12 cellular contexts compared by ENCODE assay signal in the genomic region with DNA sequence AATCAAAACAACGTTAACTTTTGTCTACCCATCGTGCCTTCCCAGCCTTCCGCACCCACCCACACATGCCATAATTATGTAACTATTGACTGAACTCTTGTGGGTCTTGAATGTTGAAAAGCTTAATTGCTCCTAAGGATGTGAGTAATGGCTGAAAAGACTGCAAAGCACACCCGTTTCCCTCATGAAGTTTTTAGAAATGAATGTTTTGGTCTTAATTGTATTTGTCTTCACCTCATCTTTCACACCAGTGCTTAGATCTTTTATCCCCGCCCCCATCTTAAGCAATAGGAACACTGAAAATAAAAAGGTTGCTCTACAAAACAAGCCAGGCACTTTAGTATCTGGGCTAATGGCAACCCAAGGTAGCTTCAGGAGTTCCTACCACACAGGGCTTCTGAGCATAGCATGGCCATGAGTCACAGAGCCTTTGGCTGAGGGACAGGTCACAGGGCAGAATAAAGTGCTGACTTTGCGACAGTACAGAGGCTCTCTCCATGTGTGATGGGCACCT.
DNase-seq lines count a peak whose midpoint lies in the region; ATAC-seq, FAIRE-seq and TF ChIP-seq lines count a peak whose summit lies in the region.
"Had no signal": no experiment of that assay in that cellular context is flagged by ENCODE, and none has a peak within 500 bp of the region (broad histone marks: within the 10 kb centered on the region; RNA-seq: fewer than 3 reads in every experiment).

No MANE protein-coding gene starts in this region.

- TF ChIP-seq EP300 in GM12878 (IDR thresholded peaks at IDR 0.05; ENCODE audit: borderline replicate concordance in 1 of 2, control insufficient read depth in 1 of 2, low read depth in 2 of 2, low read length in 2 of 2), result no peak

- H3K9me3 ChIP-seq in GM12878 (replicated peaks; ENCODE audit: control insufficient read depth, insufficient read depth, low read length) (no peaks in the 10 kb centered on the region), right lobe of liver (no peaks in the 10 kb centered on the region)

- in situ Hi-C loops in GM12878 (cut with MboI), result no loop called here

- H3K9ac ChIP-seq in GM12878 (ENCODE audit: control insufficient read depth, insufficient read depth, low read length), result no peak overlapping the region

- 23% methylated on average over 6 of the region's 6 CpGs for WGBS in GM12878 (ENCODE audit: insufficient coverage, insufficient replicate concordance, low lambda C conversion rate, missing lambda C conversion rate)
- WGBS in right lobe of liver (ENCODE audit: insufficient coverage, low coverage, low lambda C conversion rate, missing lambda C conversion rate), result 37% methylated on average over 6 of the region's 6 CpGs

- POLR2A ChIA-PET in GM12878 (lab: Charles Lee), result interaction anchor here (0.7 to 1.8 kb wide), 2 partner anchors 16 to 395 kb away, joined by 3 to 5 read pairs; no protein-coding TSS in a partner anchor

- no peak overlapping the region for H2AFZ ChIP-seq in GM12878 (ENCODE audit: control insufficient read depth, low read depth, low read length)

- ATAC-seq in GM12878 (0 out of 3 replicates have a peak, but pooled peaks have one; percentile 17), right lobe of liver (peak; percentile 83 to 94 (median 89)), HG02642 (IDR thresholded peaks at IDR 0.05; ENCODE audit: poor library complexity, unreplicated experiment) (no peak)

- no peak for FAIRE-seq in GM12878 (lab: Jason Lieb, UNC)
- FAIRE-seq: endometrium had no signal

- H3K36me3 ChIP-seq in GM12878 (ENCODE audit: control insufficient read depth in 2 of 2, insufficient read depth in 2 of 2, low read length in 1 of 2) (no peaks in the 10 kb centered on the region), right lobe of liver (no peaks in the 10 kb centered on the region)

- H3K27ac ChIP-seq in GM12878 (ENCODE audit: control insufficient read depth, insufficient read depth) (no peak overlapping the region), right lobe of liver (no peak overlapping the region)

- no peaks in the 10 kb centered on the region for H4K20me1 ChIP-seq in GM12878 (ENCODE audit: control insufficient read depth, insufficient read depth)

- H3K4me2 ChIP-seq in GM12878 (ENCODE audit: control insufficient read depth, insufficient read depth), result no peak overlapping the region

- RAD21 ChIA-PET in GM12878 (lab: Charles Lee; ENCODE audit: unreplicated experiment), result interaction anchor here (0.9 to 2.5 kb wide), 2 partner anchors 14 to 17 kb away, joined by 3 to 12 read pairs; no protein-coding TSS in a partner anchor

- H3K4me3 ChIP-seq in GM12878 (no peak overlapping the region), right lobe of liver (no peak overlapping the region)

- no peak for TF ChIP-seq RAD21 in GM12878 (IDR thresholded peaks at IDR 0.05; ENCODE audit: insufficient read depth, low read depth, low read length)

- intact Hi-C loops in GM12878 (cut with micrococcal nuclease; ENCODE audit: unreplicated experiment), result no loop called here
- intact Hi-C loops in right lobe of liver (cut with DNase I), result no loop called here

- CTCF ChIA-PET in GM12878 (lab: Yijun Ruan, JAX), result interaction anchor here (1.0 to 2.6 kb wide), 4 partner anchors 9 to 112 kb away, joined by 3 to 9 read pairs (median 3); no protein-coding TSS in a partner anchor

- no peak for TF ChIP-seq POLR2A in GM12878 (IDR thresholded peaks at IDR 0.05; ENCODE audit: low read depth, low read length)
- no peak for TF ChIP-seq POLR2A in right lobe of liver (IDR thresholded peaks at IDR 0.05)

- H3K79me2 ChIP-seq in GM12878 (ENCODE audit: control insufficient read depth, insufficient read depth, low read length), result no peaks in the 10 kb centered on the region

- H3K4me1 ChIP-seq in GM12878 (ENCODE audit: control insufficient read depth, insufficient read depth, low read length), result no peaks in the 10 kb centered on the region
- H3K4me1 ChIP-seq in right lobe of liver, result peaks cover 0 to 43% (median 21%) of the 10 kb centered on the region in 4 donors

- TF ChIP-seq CTCF in GM12878 (IDR thresholded peaks at IDR 0.05 in 2 of 3, conservative IDR thresholded peaks at IDR 0.05 in 1 of 3; ENCODE audit: control insufficient read depth in 2 of 3, extremely low read depth in 1 of 3, insufficient read depth in 1 of 3, low read depth in 3 of 3, low read length in 3 of 3) (no peak), right lobe of liver (IDR thresholded peaks at IDR 0.05) (no peak)

- BruUV-seq in GM12878 (replicated peaks; lab: Mats Ljungman, UMichigan), result no TSS peak

- H3K27me3 ChIP-seq in GM12878 (replicated peaks in 1 of 2; ENCODE audit: control insufficient read depth in 2 of 2, insufficient read depth in 2 of 2, low read length in 1 of 2), result no peaks in the 10 kb centered on the region
- H3K27me3 ChIP-seq in right lobe of liver, result no peaks in the 10 kb centered on the region

- SMC1A ChIA-PET in GM12878 (lab: Charles Lee; ENCODE audit: uncharacterized antibody, unreplicated experiment), result interaction anchor here (1.3 to 4.3 kb wide), 5 partner anchors 11 to 380 kb away, joined by 3 to 14 read pairs (median 8); no protein-coding TSS in a partner anchor

- DNase-seq in AG20443 (ENCODE audit: low spot score), result peak; percentile 54
- DNase-seq in HT-29 (ENCODE audit: low spot score), result peak; percentile 62
- no peak for DNase-seq in GM12878 (ENCODE audit: low read depth, low spot score)
- DNase-seq in right lobe of liver, result peak; percentile 53 to 70 (median 65)
- no peak for DNase-seq in NCI-H2171 (lab: John Stamatoyannopoulos, UW)
- no peak for DNase-seq in superior temporal gyrus (ENCODE audit: extremely low spot score)
- no peak for DNase-seq in NOMO-1 treated with DMSO at 0.1 percent for 48 hours (lab: John Stamatoyannopoulos, UW; ENCODE audit: unreplicated experiment)
- DNase-seq: activated gamma-delta T cell treated with Interleukin-2 at 50 U/mL for 16 hours; NCI-H2029; stimulated activated CD4-positive, alpha-beta T cell treated with anti-CD3 and anti-CD28 coated beads, Interleukin-15, amount 100 ng/mL, for 24 hours had no signal

TF ChIP-seq in GM12878, 131 proteins besides CTCF, POLR2A, EP300 and RAD21:
- TF ChIP-seq, protein P1, sequence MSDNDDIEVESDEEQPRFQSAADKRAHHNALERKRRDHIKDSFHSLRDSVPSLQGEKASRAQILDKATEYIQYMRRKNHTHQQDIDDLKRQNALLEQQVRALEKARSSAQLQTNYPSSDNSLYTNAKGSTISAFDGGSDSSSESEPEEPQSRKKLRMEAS (IDR thresholded peaks at IDR 0.05; ENCODE audit: low read depth, low read length), result no peak
TF ChIP-seq in GM12878: peak in this region for 0.

Comparison
In these comparisons a context has a peak if more than half of its experiments do, and no peak if none do; other contexts are left out.
1. DNase-seq: peak in AG20443 (single experiment), HT-29 (single experiment) and right lobe of liver (3 of 3); none in GM12878 (single experiment), NCI-H2171 (single experiment), superior temporal gyrus (single experiment) and NOMO-1 treated with DMSO at 0.1 percent for 48 hours (single experiment).